In genomic region chr19:11197291-11198174, GRCh38 we compare ENCODE assay signal across 8 cellular contexts. TPM values are rescaled to one million over a fixed set of nuclear protein-coding genes. Genes with fewer than 3 reads are reported as not detected.
A peak's percentile ranks its signal among the peaks of the same experiment; 100 is the strongest.
DNase-seq lines count a peak whose midpoint lies in the region; ATAC-seq and TF ChIP-seq lines count a peak whose summit lies in the region.

KANK2 (minus strand) TSS chr19:11197545; CDS start chr19:11194511, 3,034 bp downstream.

- H3K79me2 ChIP-seq in DOHH2 (ENCODE audit: control insufficient read depth, low read length) (peaks cover 45% of the 10 kb centered on the region), GM23338 (replicated peaks; ENCODE audit: insufficient read depth) (no peaks in the 10 kb centered on the region), osteoblast (ENCODE audit: insufficient read depth, low read length) (peaks cover 46% of the 10 kb centered on the region)

- H2AFZ ChIP-seq in GM23338 (peak within 1 kb of the TSS; percentile 76; the same call in 1 of the 2 replicates), osteoblast (ENCODE audit: low read length) (peak within 1 kb of the TSS; percentile 51)

- peak within 1 kb of the TSS; percentile 93 for H3K27ac ChIP-seq in DOHH2 (ENCODE audit: low read depth, low read length)
- H3K27ac ChIP-seq in GM23338 (ENCODE audit: low read depth): peak within 1 kb of the TSS; percentile 68
- peak within 1 kb of the TSS; percentile 65 for H3K27ac ChIP-seq in osteoblast (ENCODE audit: low read depth, low read length)
- peak within 1 kb of the TSS; percentile 20 for H3K27ac ChIP-seq in temporal lobe (ENCODE audit: low read depth, low read length)

- peaks cover 52% of the 10 kb centered on the region for H3K4me1 ChIP-seq in DOHH2 (ENCODE audit: control insufficient read depth, low read length)
- peaks cover 8% of the 10 kb centered on the region; the same call in 1 of the 2 replicates for H3K4me1 ChIP-seq in GM23338 (ENCODE audit: insufficient read depth)
- peaks cover 11% of the 10 kb centered on the region for H3K4me1 ChIP-seq in osteoblast (ENCODE audit: insufficient read depth, low read length)

- H3K27me3 Mint-ChIP-seq in GM23338 (ENCODE audit: insufficient read depth, low read depth, poor library complexity): peaks cover 9% of the 10 kb centered on the region
- H3K27me3 Mint-ChIP-seq in activated naive CD8-positive, alpha-beta T cell treated with anti-CD3 and anti-CD28 coated beads for 36 hours: peaks cover 22% of the 10 kb centered on the region

- peaks cover 13% of the 10 kb centered on the region; the same call in 2 of the 3 replicates for H3K36me3 Mint-ChIP-seq in GM23338 (ENCODE audit: low read depth)
- no peaks in the 10 kb centered on the region for H3K36me3 Mint-ChIP-seq in activated naive CD8-positive, alpha-beta T cell treated with anti-CD3 and anti-CD28 coated beads for 36 hours

- H3F3A ChIP-seq in DOHH2 (ENCODE audit: control insufficient read depth, insufficient read depth) (peaks cover 28% of the 10 kb centered on the region), GM23338 (replicated peaks; ENCODE audit: low read depth) (peaks cover 29% of the 10 kb centered on the region)

- H3K9me3 Mint-ChIP-seq in GM23338: no peaks in the 10 kb centered on the region
- no peaks in the 10 kb centered on the region for H3K9me3 Mint-ChIP-seq in activated naive CD8-positive, alpha-beta T cell treated with anti-CD3 and anti-CD28 coated beads for 36 hours

- H3K36me3 ChIP-seq in DOHH2 (ENCODE audit: control insufficient read depth, low read length): peaks cover 46% of the 10 kb centered on the region
- no peaks in the 10 kb centered on the region for H3K36me3 ChIP-seq in GM23338 (ENCODE audit: insufficient read depth)
- H3K36me3 ChIP-seq in osteoblast (ENCODE audit: insufficient read depth, low read length): peaks cover 20% of the 10 kb centered on the region

- no peak within 1 kb of the TSS for H3K27ac Mint-ChIP-seq in GM23338
- no peak within 1 kb of the TSS for H3K27ac Mint-ChIP-seq in activated naive CD8-positive, alpha-beta T cell treated with anti-CD3 and anti-CD28 coated beads for 36 hours

- H3K9me3 ChIP-seq in DOHH2 (ENCODE audit: control insufficient read depth, insufficient read depth, low read length) (no peaks in the 10 kb centered on the region), osteoblast (ENCODE audit: low read depth, low read length) (no peaks in the 10 kb centered on the region)

- peak within 1 kb of the TSS; percentile 84 for H3K4me3 ChIP-seq in DOHH2 (ENCODE audit: low read length)
- peak within 1 kb of the TSS; percentile 83 for H3K4me3 ChIP-seq in GM23338
- H3K4me3 ChIP-seq in osteoblast (ENCODE audit: insufficient read depth, low read length): peak within 1 kb of the TSS; percentile 91

- H3K9me2 ChIP-seq in DOHH2 (replicated peaks; ENCODE audit: control insufficient read depth, low read length) (no peaks in the 10 kb centered on the region), GM23338 (ENCODE audit: insufficient read depth) (no peaks in the 10 kb centered on the region)

- peak within 1 kb of the TSS; percentile 92 for H3K4me3 Mint-ChIP-seq in GM23338
- H3K4me3 Mint-ChIP-seq in activated naive CD8-positive, alpha-beta T cell treated with anti-CD3 and anti-CD28 coated beads for 36 hours: peak within 1 kb of the TSS; percentile 67

- no peaks in the 10 kb centered on the region for H3K27me3 ChIP-seq in DOHH2 (ENCODE audit: control insufficient read depth, low read length)
- no peaks in the 10 kb centered on the region for H3K27me3 ChIP-seq in GM23338 (ENCODE audit: insufficient read depth)
- H3K27me3 ChIP-seq in osteoblast (ENCODE audit: insufficient read depth, low read length): no peaks in the 10 kb centered on the region

- peak within 1 kb of the TSS; percentile 90 for H3K4me2 ChIP-seq in DOHH2 (ENCODE audit: low read length)
- H3K4me2 ChIP-seq in GM23338: peak within 1 kb of the TSS; percentile 86
- peak within 1 kb of the TSS; percentile 89 for H3K4me2 ChIP-seq in osteoblast (ENCODE audit: insufficient read depth, low read length)

- DNase-seq in GM23338 (ENCODE audit: low spot score) (peak; percentile 91), M059J (ENCODE audit: low read depth) (peak; percentile 69), glomerular visceral epithelial cell (ENCODE audit: extremely low spot score) (peak; percentile 84), osteoblast (ENCODE audit: insufficient read length, low spot score, missing footprints) (peak; percentile 100)
- DNase-seq in activated naive CD8-positive, alpha-beta T cell treated with anti-CD3 and anti-CD28 coated beads for 36 hours: peak; percentile 80

- H3K4me1 Mint-ChIP-seq in GM23338: peaks cover 4% of the 10 kb centered on the region
- H3K4me1 Mint-ChIP-seq in activated naive CD8-positive, alpha-beta T cell treated with anti-CD3 and anti-CD28 coated beads for 36 hours: peaks cover 8% of the 10 kb centered on the region

- ATAC-seq in GM23338 (peak; percentile 78), SK-N-SH treated with all-trans-retinoic acid at 6 μM for 48 hours (peak; percentile 86)

- no peak for TF ChIP-seq CTCF in DOHH2 (IDR thresholded peaks at IDR 0.05; ENCODE audit: low read depth, low read length, poor library complexity, severe bottlenecking)
- peak in 1 of 2 experiments; percentile 30; a peak in 2 of 4 replicates for TF ChIP-seq CTCF in GM23338 (conservative IDR thresholded peaks at IDR 0.05; ENCODE audit: low read depth in 2 of 2)
- no peak for TF ChIP-seq CTCF in osteoblast (IDR thresholded peaks at IDR 0.05; ENCODE audit: extremely low read depth, low read depth, low read length)

- H4K20me1 ChIP-seq in DOHH2 (ENCODE audit: control insufficient read depth, insufficient read depth, low read depth, low read length): no peaks in the 10 kb centered on the region
- H4K20me1 ChIP-seq in GM23338 (replicated peaks; ENCODE audit: insufficient read depth): no peaks in the 10 kb centered on the region
- peaks cover 13% of the 10 kb centered on the region for H4K20me1 ChIP-seq in osteoblast (ENCODE audit: insufficient read depth, low read length)

TF ChIP-seq in GM23338, 12 proteins besides CTCF, POLR2A, EP300 and RAD21:
- TF ChIP-seq EZH2phosphoT487 (IDR thresholded peaks at IDR 0.05; ENCODE audit: unreplicated experiment): no peak
- peak; percentile 65 for TF ChIP-seq POLR2AphosphoS5 (IDR thresholded peaks at IDR 0.05; ENCODE audit: low read depth)
- no peak for TF ChIP-seq NANOG (IDR thresholded peaks at IDR 0.05; ENCODE audit: borderline replicate concordance)
- no peak for TF ChIP-seq CREB1 (CRISPR knock-in tag; IDR thresholded peaks at IDR 0.05; ENCODE audit: low read depth)

TF ChIP-seq in SK-N-SH treated with all-trans-retinoic acid at 6 μM for 48 hours, 23 proteins besides CTCF, POLR2A, EP300 and RAD21 (continues in another document):
- TF ChIP-seq ZFP3 (CRISPR knock-in tag; IDR thresholded peaks at IDR 0.05): peak; percentile 65; the same call in 1 of the 2 replicates
- TF ChIP-seq BACH2 (CRISPR knock-in tag; IDR thresholded peaks at IDR 0.05; ENCODE audit: borderline replicate concordance): no peak
- no peak for TF ChIP-seq CSDC2 (CRISPR knock-in tag; IDR thresholded peaks at IDR 0.05)
- TF ChIP-seq ZNF70 (CRISPR knock-in tag; IDR thresholded peaks at IDR 0.05): peak; percentile 14; the same call in 1 of the 2 replicates
- TF ChIP-seq PATZ1 (CRISPR knock-in tag; IDR thresholded peaks at IDR 0.05; ENCODE audit: borderline replicate concordance): no peak
- TF ChIP-seq ARNTL (CRISPR knock-in tag; IDR thresholded peaks at IDR 0.05; ENCODE audit: borderline replicate concordance, low read depth): no peak
- TF ChIP-seq ISL1 (CRISPR knock-in tag; IDR thresholded peaks at IDR 0.05): no peak
- TF ChIP-seq CSRNP3 (CRISPR knock-in tag; IDR thresholded peaks at IDR 0.05): no peak

RNA-seq across cellular contexts. Expression of gene KANK2, which starts in this region (rescaled TPM):
- 47.5 and 65.4 TPM in 2 replicates for total RNA-seq in GM23338 (2014; rRNA removed; shearing (Covaris generic))
- 14.7 and 15.9 TPM in 2 replicates for polyA plus RNA-seq in GM23338 (2016; fragmentation: Nextera tagmentation; extraction: Ambion mirVana)
- total RNA-seq in M059J (2014; rRNA removed; shearing (Covaris generic)): 131 and 183 TPM in 2 replicates
- total RNA-seq in activated naive CD8-positive, alpha-beta T cell treated with anti-CD3 and anti-CD28 coated beads for 36 hours: 1 to 10 TPM in 1 of 2 experiments, under 1 TPM in 1; 0.98 to 1.8 TPM
- total RNA-seq in osteoblast (253 and 295 TPM in 2 replicates), temporal lobe (9.3 TPM)

Comparison
In these comparisons a context has a peak if more than half of its experiments do, and no peak if none do; other contexts are left out.
1. Peak in every context shown above with its lines: DNase-seq, ATAC-seq, H3K4me3 ChIP-seq and H3K27ac ChIP-seq.
2. H3K27ac ChIP-seq: peak in every context shown above with its lines; median percentile 93 in DOHH2; 68 in GM23338; 65 in osteoblast; 20 in temporal lobe.